In genomic region chr2:130342020-130342532, GRCh38 we compare ENCODE assay signal across 8 cellular contexts. TPM values are rescaled to one million over a fixed set of nuclear protein-coding genes. Genes with fewer than 3 reads are reported as not detected.
DNase-seq lines count a peak whose midpoint lies in the region; ATAC-seq and TF ChIP-seq lines count a peak whose summit lies in the region.

No MANE protein-coding gene starts in this region.

- TF ChIP-seq CTCF in kidney epithelial cell (IDR thresholded peaks at IDR 0.05; ENCODE audit: insufficient read depth, low read length, poor library complexity, severe bottlenecking) = no peak

- TF ChIP-seq POLR2A in GM19193 (IDR thresholded peaks at IDR 0.05; ENCODE audit: extremely low read depth, insufficient read depth, insufficient read length) = peak; percentile 75

- DNase-seq in Ammon's horn (ENCODE audit: low spot score) (peak; percentile 97), NCI-H460 (ENCODE audit: extremely low read depth, low read depth) (peak; percentile 96), cerebellum (ENCODE audit: low spot score) (peak; percentile 95), kidney epithelial cell (ENCODE audit: low read depth) (peak; percentile 85)
- DNase-seq in activated CD4-positive, alpha-beta T cell treated with anti-CD3 and anti-CD28 coated beads for 1 hour = peak; percentile 71
- DNase-seq in stimulated activated CD4-positive, alpha-beta T cell treated with anti-CD3 and anti-CD28 coated beads, Interleukin-15, amount 100 ng/mL, for 48 hours (ENCODE audit: low read depth in 2 of 2) = peak; percentile 74 to 76

- peaks cover 1% of the 10 kb centered on the region for H3K36me3 ChIP-seq in kidney epithelial cell (ENCODE audit: control insufficient read depth, insufficient read depth, low read length)

- H3K4me3 ChIP-seq in kidney epithelial cell (ENCODE audit: low read depth, low read length) = peak overlapping the region; percentile 73

- ATAC-seq in HG03432 (IDR thresholded peaks at IDR 0.05; ENCODE audit: unreplicated experiment) = peak; percentile 78

- no peaks in the 10 kb centered on the region for H3K27me3 ChIP-seq in kidney epithelial cell (ENCODE audit: control insufficient read depth, insufficient read depth, low read length)

RNA-seq across cellular contexts. Expression of gene IMP4, which starts 0.6 kb away (rescaled TPM):
- total RNA-seq in NCI-H460 (2014; rRNA removed; shearing (Covaris generic)) = 120 and 138 TPM in 2 replicates
- 322 and 422 TPM in 2 replicates for polyA plus RNA-seq in NCI-H460 (2014; cell fraction: nucleus; rRNA removed)
- total RNA-seq in cerebellum (27.9 TPM), kidney epithelial cell (121 and 150 TPM in 2 replicates)

RNA-seq across cellular contexts. Expression of gene PTPN18, which starts 13.8 kb away (rescaled TPM):
- 26.7 and 33.8 TPM in 2 replicates for total RNA-seq in NCI-H460 (2014; rRNA removed; shearing (Covaris generic))
- polyA plus RNA-seq in NCI-H460 (2014; cell fraction: nucleus; rRNA removed) = 98.2 and 100 TPM in 2 replicates
- total RNA-seq in cerebellum (27.0 TPM), kidney epithelial cell (15.9 and 35.6 TPM in 2 replicates)

Comparison
In these comparisons a context has a peak if more than half of its experiments do, and no peak if none do; other contexts are left out.
1. Peak in every context shown above with its lines: DNase-seq, ATAC-seq and H3K4me3 ChIP-seq.